ENCODE assay signal across 8 cellular contexts in genomic region chr12:12009749-12010276, GRCh38.
DNase-seq lines count a peak whose midpoint lies in the region; ATAC-seq and TF ChIP-seq lines count a peak whose summit lies in the region.
"Not testable (repeated sequence)": the region's sequence is repeated elsewhere in the genome, so short reads cannot be mapped to it uniquely, and the experiment has no call there.

No MANE protein-coding gene starts in this region.

- dilution Hi-C loops in mammary epithelial cell (cut with HindIII; ENCODE audit: low sequenced_read_pairs) = not testable (repeated sequence)

- CTCF ChIA-PET in CD8-positive, alpha-beta memory T cell (lab: Charles Lee) = interaction anchor here (1.1 to 4.5 kb wide), 12 partner anchors 10 to 429 kb away, joined by 3 to 41 read pairs (median 6); partner anchors contain the start of gene ETV6
- CTCF ChIA-PET in mammary epithelial cell (lab: Charles Lee; ENCODE audit: low non-redundant PET) = interaction anchor here (0.6 kb wide), 1 partner anchor 151 kb away, joined by 3 read pairs; no protein-coding TSS in a partner anchor

- intact Hi-C loops in mammary epithelial cell (cut with micrococcal nuclease) = loop anchor here (5.0 kb wide), 1 partner anchor 123 kb away; no protein-coding TSS in a partner anchor

- H3K4me3 ChIP-seq in CD8-positive, alpha-beta memory T cell (ENCODE audit: low read length) = peak overlapping the region; percentile 40
- not testable (repeated sequence) for H3K4me3 ChIP-seq in mammary epithelial cell (replicated peaks in 1 of 3; ENCODE audit: insufficient read depth in 1 of 3, low read depth in 2 of 3, low read length in 3 of 3); iPS-20b (ENCODE audit: low read length)
- H3K4me3 ChIP-seq in rectal smooth muscle tissue (ENCODE audit: low read length) = peak overlapping the region; percentile 16

- H4K20me1 ChIP-seq in mammary epithelial cell (ENCODE audit: insufficient read depth, low read length) = not testable (repeated sequence)

- in situ Hi-C loops in mammary epithelial cell (cut with MboI; ENCODE audit: low sequenced_read_pairs in 2 of 2) = not testable (repeated sequence)

- not testable (repeated sequence) for H3K27me3 ChIP-seq in CD8-positive, alpha-beta memory T cell (ENCODE audit: insufficient read depth, low read length, poor library complexity, severe bottlenecking); mammary epithelial cell (ENCODE audit: insufficient read depth, low read length); iPS-20b (ENCODE audit: insufficient read depth, low read length); rectal smooth muscle tissue (ENCODE audit: control insufficient read depth, insufficient read depth, low read length)

- not testable (repeated sequence) for H3K36me3 Mint-ChIP-seq in CD8-positive, alpha-beta memory T cell; activated T-cell treated with anti-CD3 and anti-CD28 coated beads, Interleukin-2, amount 50 U/mL, for 24 hours (ENCODE audit: low read depth)

- H3K36me3 ChIP-seq in CD8-positive, alpha-beta memory T cell (ENCODE audit: insufficient read depth, low read length); mammary epithelial cell (ENCODE audit: insufficient read depth, low read length); iPS-20b (ENCODE audit: insufficient read depth, low read depth, low read length); rectal smooth muscle tissue (ENCODE audit: control insufficient read depth, insufficient read depth, low read length): not testable (repeated sequence)

- peaks cover 49% of the 10 kb centered on the region for H3K4me1 ChIP-seq in CD8-positive, alpha-beta memory T cell (ENCODE audit: insufficient read depth, low read length)
- H3K4me1 ChIP-seq in mammary epithelial cell (ENCODE audit: insufficient read depth, low read length) (peaks cover 26% of the 10 kb centered on the region), iPS-20b (ENCODE audit: insufficient read depth, low read length) (peaks cover 29% of the 10 kb centered on the region)
- not testable (repeated sequence) for H3K4me1 ChIP-seq in rectal smooth muscle tissue (ENCODE audit: control insufficient read depth, insufficient read depth, low read length)

- BruUV-seq in mammary epithelial cell (replicated peaks; lab: Mats Ljungman, UMichigan) = not testable (repeated sequence)

- not testable (repeated sequence) for H3K9me3 ChIP-seq in CD8-positive, alpha-beta memory T cell (ENCODE audit: low read length); mammary epithelial cell (replicated peaks; ENCODE audit: insufficient read depth, low read length); iPS-20b (ENCODE audit: insufficient read depth, low read depth, low read length)

- not testable (repeated sequence) for H3K9me3 Mint-ChIP-seq in CD8-positive, alpha-beta memory T cell; activated T-cell treated with anti-CD3 and anti-CD28 coated beads, Interleukin-2, amount 50 U/mL, for 24 hours

- peak; percentile 19 for ATAC-seq in HG03354 (IDR thresholded peaks at IDR 0.05; ENCODE audit: poor library complexity, severe bottlenecking, unreplicated experiment)

- DNase-seq in CD8-positive, alpha-beta memory T cell; mammary epithelial cell; substantia nigra (lab: John Stamatoyannopoulos, UW): not testable (repeated sequence)
- DNase-seq in RPMI8226 = peak; percentile 51
- peak; percentile 65 for DNase-seq in activated T-cell treated with anti-CD3 and anti-CD28 coated beads, Interleukin-2, amount 50 U/mL, for 24 hours

- peak overlapping the region; percentile 38 for H3K27ac ChIP-seq in CD8-positive, alpha-beta memory T cell (ENCODE audit: low read depth, low read length)
- H3K27ac ChIP-seq in mammary epithelial cell (ENCODE audit: insufficient read depth, low read depth, low read length) (peak overlapping the region; percentile 47), iPS-20b (ENCODE audit: low read length) (peak overlapping the region; percentile 42), substantia nigra (ENCODE audit: low read depth, low read length, poor library complexity, severe bottlenecking) (peak overlapping the region; percentile 37)
- H3K27ac ChIP-seq in rectal smooth muscle tissue (ENCODE audit: low read depth, low read length) = not testable (repeated sequence)

- peak overlapping the region; percentile 90 to 99 (median 94) for H3K27ac Mint-ChIP-seq in CD8-positive, alpha-beta memory T cell
- peak overlapping the region; percentile 99 for H3K27ac Mint-ChIP-seq in activated T-cell treated with anti-CD3 and anti-CD28 coated beads, Interleukin-2, amount 50 U/mL, for 24 hours

- not testable (repeated sequence) for H3K27me3 Mint-ChIP-seq in CD8-positive, alpha-beta memory T cell; activated T-cell treated with anti-CD3 and anti-CD28 coated beads, Interleukin-2, amount 50 U/mL, for 24 hours

- H3K4me3 Mint-ChIP-seq in CD8-positive, alpha-beta memory T cell = peak overlapping the region; percentile 67 to 94 (median 81)
- peak overlapping the region; percentile 73 for H3K4me3 Mint-ChIP-seq in activated T-cell treated with anti-CD3 and anti-CD28 coated beads, Interleukin-2, amount 50 U/mL, for 24 hours

- POLR2A ChIA-PET in CD8-positive, alpha-beta memory T cell (lab: Charles Lee) = interaction anchor here (0.6 to 1.5 kb wide), 4 partner anchors 11 to 360 kb away, joined by 3 to 5 read pairs (median 4); partner anchors contain the start of gene ETV6

- H3K4me1 Mint-ChIP-seq in CD8-positive, alpha-beta memory T cell = peaks cover 58 to 83% (median 75%) of the 10 kb centered on the region in 3 donors
- H3K4me1 Mint-ChIP-seq in activated T-cell treated with anti-CD3 and anti-CD28 coated beads, Interleukin-2, amount 50 U/mL, for 24 hours (ENCODE audit: low read depth) = peaks cover 87% of the 10 kb centered on the region

- WGBS in mammary epithelial cell (ENCODE audit: low coverage, missing lambda C conversion rate) = 90% methylated on average over 5 of the region's 6 CpGs

- peak overlapping the region; percentile 42 for H3K4me2 ChIP-seq in mammary epithelial cell (ENCODE audit: insufficient read depth, low read depth, low read length)

- H3K9ac ChIP-seq in mammary epithelial cell (ENCODE audit: insufficient read depth, low read length); iPS-20b (ENCODE audit: low read depth, low read length); rectal smooth muscle tissue (ENCODE audit: low read length): not testable (repeated sequence)

- TF ChIP-seq CTCF in mammary epithelial cell (conservative IDR thresholded peaks at IDR 0.05 in 1 of 2, IDR thresholded peaks at IDR 0.05 in 1 of 2; ENCODE audit: extremely low read depth in 1 of 2, insufficient read depth in 1 of 2, low read depth in 1 of 2, low read length in 2 of 2) = not testable (repeated sequence)

- not testable (repeated sequence) for H3K79me2 ChIP-seq in mammary epithelial cell (ENCODE audit: insufficient read depth, low read length)

- peak overlapping the region; percentile 88 for H2AFZ ChIP-seq in mammary epithelial cell (ENCODE audit: low read depth, low read length)
